21 cellular contexts compared by ENCODE assay signal in the genomic region with DNA sequence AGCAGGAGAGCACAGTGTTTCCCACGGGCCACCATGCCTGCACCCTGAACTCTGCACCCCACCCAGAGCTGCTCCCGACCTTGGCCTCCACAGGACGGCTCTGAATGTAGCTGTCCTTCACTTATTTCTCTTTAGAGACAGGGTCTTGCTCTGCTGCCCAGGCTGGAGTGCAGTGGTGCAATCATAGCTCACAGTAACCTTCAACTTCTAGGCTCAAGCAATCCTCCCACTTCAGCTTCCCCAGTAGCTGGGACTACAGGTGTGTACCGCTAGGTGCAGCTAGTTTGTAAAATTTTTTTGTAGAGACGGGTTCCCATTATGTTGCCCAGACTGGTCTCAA.
DNase-seq lines count a peak whose midpoint lies in the region; ATAC-seq, FAIRE-seq and TF ChIP-seq lines count a peak whose summit lies in the region.
"Had no signal": no experiment of that assay in that cellular context is flagged by ENCODE, and none has a peak within 500 bp of the region (broad histone marks: within the 10 kb centered on the region; RNA-seq: fewer than 3 reads in every experiment).

No MANE protein-coding gene starts in this region.

- WGBS in HepG2 (ENCODE audit: low lambda C conversion rate), result 37% methylated on average over 5 of the region's 5 CpGs
- 50% methylated on average over 1 of the region's 5 CpGs for WGBS in right lobe of liver (ENCODE audit: insufficient coverage, low coverage, low lambda C conversion rate, missing lambda C conversion rate)
- no CpG with 5 or more reads among the region's 5 CpGs for WGBS in neuronal stem cell (ENCODE audit: extremely low coverage in 2 of 2, insufficient read length in 2 of 2, insufficient replicate concordance in 1 of 2), 2 donors

- no peak for TF ChIP-seq EP300 in HepG2 (IDR thresholded peaks at IDR 0.05; ENCODE audit: low read depth in 2 of 2, low read length in 2 of 2)
- TF ChIP-seq EP300 in HepG2 (CRISPR knock-in tag; IDR thresholded peaks at IDR 0.05; ENCODE audit: borderline replicate concordance), result no peak

- H4K91ac ChIP-seq in neuronal stem cell (ENCODE audit: low read depth, low read length, poor library complexity), result no peak overlapping the region

- peaks cover 0 to 8% of the 10 kb centered on the region in 2 experiments; a peak in 1 of 5 replicates for H3K27me3 ChIP-seq in HepG2 (ENCODE audit: control insufficient read depth in 1 of 2, insufficient read depth in 2 of 2, low read length in 2 of 2)
- H3K27me3 ChIP-seq in right lobe of liver, result no peaks in the 10 kb centered on the region
- no peaks in the 10 kb centered on the region for H3K27me3 ChIP-seq in neuronal stem cell (ENCODE audit: control insufficient read depth in 3 of 3, insufficient read depth in 3 of 3, low read depth in 1 of 3, low read length in 3 of 3)
- H3K27me3 ChIP-seq: BE2C, BLaER1 had no signal

- TF ChIP-seq RAD21 in HepG2 (CRISPR knock-in tag; IDR thresholded peaks at IDR 0.05), result no peak

- H3K36me3 ChIP-seq in HepG2 (replicated peaks in 1 of 2; ENCODE audit: control insufficient read depth in 1 of 2, insufficient read depth in 2 of 2, low read length in 2 of 2) (no peaks in the 10 kb centered on the region), right lobe of liver (no peaks in the 10 kb centered on the region), neuronal stem cell (replicated peaks in 1 of 2; ENCODE audit: control insufficient read depth in 2 of 2, insufficient read depth in 2 of 2, low read length in 2 of 2) (peaks cover 40 to 79% of the 10 kb centered on the region in 2 donors)
- H3K36me3 ChIP-seq: BE2C had no signal

- no peak overlapping the region for H2BK12ac ChIP-seq in neuronal stem cell (ENCODE audit: low read length)

- H3K4me2 ChIP-seq in HepG2 (ENCODE audit: low read depth, low read length) (no peak overlapping the region), neuronal stem cell (ENCODE audit: insufficient read depth, low read length, poor library complexity, severe bottlenecking) (no peak overlapping the region)
- H3K4me2 ChIP-seq: BLaER1 had no signal

- H3K23ac ChIP-seq in neuronal stem cell (ENCODE audit: low read depth, low read length, poor library complexity), result no peak overlapping the region

- H3K4me1 ChIP-seq in HepG2 (ENCODE audit: insufficient read depth, low read length), result peaks cover 19% of the 10 kb centered on the region
- H3K4me1 ChIP-seq in right lobe of liver, result no peaks in the 10 kb centered on the region
- no peaks in the 10 kb centered on the region for H3K4me1 ChIP-seq in neuronal stem cell (ENCODE audit: control insufficient read depth in 2 of 2, insufficient read depth in 1 of 2, low read depth in 1 of 2, low read length in 2 of 2)
- H3K4me1 ChIP-seq: BE2C had no signal

- in situ Hi-C loops in HepG2 (cut with HindIII; ENCODE audit: extremely low pct_ligation_motif_present, low pct_unique_long_range_greater_than_20kb), result no loop called here

- POLR2A ChIA-PET in HepG2 (lab: Yijun Ruan, JAX), result no interaction called here

- intact Hi-C loops in HepG2 (cut with micrococcal nuclease; ENCODE audit: unreplicated experiment), result loop anchor here (5.0 kb wide), 1 partner anchor 229 kb away; no protein-coding TSS in a partner anchor
- intact Hi-C loops in right lobe of liver (cut with DNase I), result no loop called here

- H3K9me3 ChIP-seq in HepG2 (ENCODE audit: low read length) (no peaks in the 10 kb centered on the region), right lobe of liver (no peaks in the 10 kb centered on the region), neuronal stem cell (replicated peaks in 1 of 2; ENCODE audit: control insufficient read depth in 2 of 2, insufficient read depth in 1 of 2, low read depth in 1 of 2, low read length in 2 of 2) (peaks cover 0 to 5% of the 10 kb centered on the region in 2 donors)
- H3K9me3 ChIP-seq: BE2C, BLaER1 had no signal

- peak overlapping the region; percentile 16 for H3K18ac ChIP-seq in neuronal stem cell (ENCODE audit: low read length)

- no peaks in the 10 kb centered on the region for H3K79me1 ChIP-seq in neuronal stem cell (ENCODE audit: low read depth, low read length)

- CTCF ChIA-PET in HepG2 (lab: Yijun Ruan, JAX; ENCODE audit: low intra/inter-chr PET ratio, low total read pairs), result no interaction called here

- no peak for TF ChIP-seq POLR2A in HepG2 (IDR thresholded peaks at IDR 0.05; ENCODE audit: insufficient read depth in 1 of 2, low read depth in 2 of 2, low read length in 2 of 2)
- no peak for TF ChIP-seq POLR2A in right lobe of liver (IDR thresholded peaks at IDR 0.05)

- no peak overlapping the region for H2BK5ac ChIP-seq in neuronal stem cell (ENCODE audit: low read length)

- FAIRE-seq in HepG2 (lab: Jason Lieb, UNC), result no peak
- FAIRE-seq: A204.1, G401.6, GM12891, GM19239 had no signal

- TF ChIP-seq CTCF in HepG2 (CRISPR knock-in tag; IDR thresholded peaks at IDR 0.05), result no peak
- no peak for TF ChIP-seq CTCF in right lobe of liver (IDR thresholded peaks at IDR 0.05)

- ATAC-seq in HepG2, result no peak
- no peak for ATAC-seq in right lobe of liver

- BruUV-seq in HepG2 (replicated peaks; lab: Mats Ljungman, UMichigan), result no TSS peak

- DNase-seq in HepG2 (ENCODE audit: low spot score) (no peak), right lobe of liver (no peak), neuronal stem cell (ENCODE audit: low spot score) (no peak), DMS153 (lab: John Stamatoyannopoulos, UW) (no peak), activated gamma-delta T cell (lab: John Stamatoyannopoulos, UW) (no peak)
- DNase-seq: 8988T; ACHN; BE2C; C1 segment of cervical spinal cord; CD4-positive, alpha-beta memory T cell; CD4-positive, CD25-positive, alpha-beta regulatory T cell; CD8-positive, alpha-beta memory T cell; COR-L47; DMS 273 treated with DMSO at 0.1 percent for 48 hours; DMS79 treated with DMSO at 0.1 percent for 48 hours; GF-D8 had no signal

- H3K79me2 ChIP-seq in HepG2 (ENCODE audit: insufficient read depth, low read length), result no peaks in the 10 kb centered on the region

- H2BK120ac ChIP-seq in neuronal stem cell (ENCODE audit: low read depth, low read length), result no peak overlapping the region

- H2AFZ ChIP-seq in HepG2 (ENCODE audit: low read length), result no peak overlapping the region
- no peak overlapping the region for H2AFZ ChIP-seq in neuronal stem cell (ENCODE audit: low read length)

- H3K14ac ChIP-seq in neuronal stem cell (ENCODE audit: low read length), result no peak overlapping the region

- H3K4ac ChIP-seq in neuronal stem cell (ENCODE audit: low read length), result no peak overlapping the region

- H2BK15ac ChIP-seq in neuronal stem cell (ENCODE audit: low read length), result no peak overlapping the region

- no peak overlapping the region for H3K27ac ChIP-seq in HepG2 (ENCODE audit: extremely low read length, insufficient read depth, low read length)
- H3K27ac ChIP-seq in right lobe of liver, result no peak overlapping the region
- H3K27ac ChIP-seq in neuronal stem cell (replicated peaks; ENCODE audit: low read length), result no peak overlapping the region
- H3K27ac ChIP-seq: BLaER1 had no signal

- H4K8ac ChIP-seq in neuronal stem cell (ENCODE audit: low read depth, low read length), result no peak overlapping the region

- no peaks in the 10 kb centered on the region for H4K20me1 ChIP-seq in HepG2 (ENCODE audit: insufficient read depth, low read length)
- H4K20me1 ChIP-seq: BLaER1 had no signal

- H2AK5ac ChIP-seq in neuronal stem cell (ENCODE audit: low read depth, low read length), result no peak overlapping the region

- H3K4me3 ChIP-seq in HepG2 (replicated peaks in 1 of 3; ENCODE audit: insufficient read depth in 1 of 3, low read depth in 2 of 3, low read length in 3 of 3) (no peak overlapping the region), right lobe of liver (no peak overlapping the region), neuronal stem cell (ENCODE audit: low read length in 2 of 2) (no peak overlapping the region)
- H3K4me3 ChIP-seq: BLaER1 had no signal

- H3K9ac ChIP-seq in HepG2 (ENCODE audit: insufficient read depth, low read depth, low read length) (no peak overlapping the region), neuronal stem cell (ENCODE audit: low read depth, low read length, poor library complexity) (no peak overlapping the region)
- H3K9ac ChIP-seq: BLaER1 had no signal

TF ChIP-seq in HepG2, 621 proteins besides CTCF, POLR2A, EP300 and RAD21:
- TF ChIP-seq ZBTB3 (CRISPR knock-in tag; IDR thresholded peaks at IDR 0.05; ENCODE audit: borderline replicate concordance, low read depth), result no peak
- TF ChIP-seq ZNF510 (CRISPR knock-in tag; IDR thresholded peaks at IDR 0.05; ENCODE audit: low read depth), result no peak
- TF ChIP-seq MTA1 (CRISPR knock-in tag; IDR thresholded peaks at IDR 0.05; ENCODE audit: borderline replicate concordance), result no peak
- TF ChIP-seq ZNF121 (CRISPR knock-in tag; IDR thresholded peaks at IDR 0.05), result peak; percentile 78
- peak; percentile 18; the same call in 1 of the 2 replicates for TF ChIP-seq HNF4A (CRISPR knock-in tag; IDR thresholded peaks at IDR 0.05)
